Comparison of ENCODE assay signal across 1 cellular context in the genomic region with DNA sequence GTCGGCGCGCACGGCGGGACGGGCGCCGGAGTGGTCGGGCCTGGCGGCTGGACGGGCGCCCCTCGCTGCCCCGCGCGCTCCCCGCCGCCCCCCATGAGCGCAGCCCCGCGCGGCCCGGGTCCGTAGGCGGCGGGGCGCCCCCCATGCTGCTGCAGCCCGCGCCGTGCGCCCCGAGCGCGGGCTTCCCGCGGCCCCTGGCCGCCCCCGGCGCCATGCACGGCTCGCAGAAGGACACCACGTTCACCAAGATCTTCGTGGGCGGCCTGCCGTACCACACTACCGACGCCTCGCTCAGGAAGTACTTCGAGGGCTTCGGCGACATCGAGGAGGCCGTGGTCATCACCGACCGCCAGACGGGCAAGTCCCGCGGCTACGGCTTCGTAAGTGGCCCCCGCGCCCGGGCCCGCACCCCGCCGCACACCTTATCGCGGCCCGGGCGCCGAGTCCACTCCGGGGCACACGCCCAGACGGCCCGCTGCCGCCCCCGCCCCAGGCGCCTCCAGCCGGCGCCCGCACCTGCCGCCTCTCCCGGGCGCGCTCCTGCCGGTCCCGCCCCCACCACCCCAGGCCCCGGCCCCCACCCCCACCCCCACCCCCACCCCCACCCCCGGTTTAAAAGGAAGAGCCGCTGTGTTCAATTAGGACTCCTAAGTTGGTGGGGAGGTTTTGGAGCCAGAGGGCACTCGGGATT.
TF ChIP-seq lines count a peak whose summit lies in the region.

No MANE protein-coding gene starts in this region.

TF ChIP-seq in HepG2, 621 proteins besides CTCF, POLR2A, EP300 and RAD21 (continued from another document and continues in another):
- TF ChIP-seq, protein P1, sequence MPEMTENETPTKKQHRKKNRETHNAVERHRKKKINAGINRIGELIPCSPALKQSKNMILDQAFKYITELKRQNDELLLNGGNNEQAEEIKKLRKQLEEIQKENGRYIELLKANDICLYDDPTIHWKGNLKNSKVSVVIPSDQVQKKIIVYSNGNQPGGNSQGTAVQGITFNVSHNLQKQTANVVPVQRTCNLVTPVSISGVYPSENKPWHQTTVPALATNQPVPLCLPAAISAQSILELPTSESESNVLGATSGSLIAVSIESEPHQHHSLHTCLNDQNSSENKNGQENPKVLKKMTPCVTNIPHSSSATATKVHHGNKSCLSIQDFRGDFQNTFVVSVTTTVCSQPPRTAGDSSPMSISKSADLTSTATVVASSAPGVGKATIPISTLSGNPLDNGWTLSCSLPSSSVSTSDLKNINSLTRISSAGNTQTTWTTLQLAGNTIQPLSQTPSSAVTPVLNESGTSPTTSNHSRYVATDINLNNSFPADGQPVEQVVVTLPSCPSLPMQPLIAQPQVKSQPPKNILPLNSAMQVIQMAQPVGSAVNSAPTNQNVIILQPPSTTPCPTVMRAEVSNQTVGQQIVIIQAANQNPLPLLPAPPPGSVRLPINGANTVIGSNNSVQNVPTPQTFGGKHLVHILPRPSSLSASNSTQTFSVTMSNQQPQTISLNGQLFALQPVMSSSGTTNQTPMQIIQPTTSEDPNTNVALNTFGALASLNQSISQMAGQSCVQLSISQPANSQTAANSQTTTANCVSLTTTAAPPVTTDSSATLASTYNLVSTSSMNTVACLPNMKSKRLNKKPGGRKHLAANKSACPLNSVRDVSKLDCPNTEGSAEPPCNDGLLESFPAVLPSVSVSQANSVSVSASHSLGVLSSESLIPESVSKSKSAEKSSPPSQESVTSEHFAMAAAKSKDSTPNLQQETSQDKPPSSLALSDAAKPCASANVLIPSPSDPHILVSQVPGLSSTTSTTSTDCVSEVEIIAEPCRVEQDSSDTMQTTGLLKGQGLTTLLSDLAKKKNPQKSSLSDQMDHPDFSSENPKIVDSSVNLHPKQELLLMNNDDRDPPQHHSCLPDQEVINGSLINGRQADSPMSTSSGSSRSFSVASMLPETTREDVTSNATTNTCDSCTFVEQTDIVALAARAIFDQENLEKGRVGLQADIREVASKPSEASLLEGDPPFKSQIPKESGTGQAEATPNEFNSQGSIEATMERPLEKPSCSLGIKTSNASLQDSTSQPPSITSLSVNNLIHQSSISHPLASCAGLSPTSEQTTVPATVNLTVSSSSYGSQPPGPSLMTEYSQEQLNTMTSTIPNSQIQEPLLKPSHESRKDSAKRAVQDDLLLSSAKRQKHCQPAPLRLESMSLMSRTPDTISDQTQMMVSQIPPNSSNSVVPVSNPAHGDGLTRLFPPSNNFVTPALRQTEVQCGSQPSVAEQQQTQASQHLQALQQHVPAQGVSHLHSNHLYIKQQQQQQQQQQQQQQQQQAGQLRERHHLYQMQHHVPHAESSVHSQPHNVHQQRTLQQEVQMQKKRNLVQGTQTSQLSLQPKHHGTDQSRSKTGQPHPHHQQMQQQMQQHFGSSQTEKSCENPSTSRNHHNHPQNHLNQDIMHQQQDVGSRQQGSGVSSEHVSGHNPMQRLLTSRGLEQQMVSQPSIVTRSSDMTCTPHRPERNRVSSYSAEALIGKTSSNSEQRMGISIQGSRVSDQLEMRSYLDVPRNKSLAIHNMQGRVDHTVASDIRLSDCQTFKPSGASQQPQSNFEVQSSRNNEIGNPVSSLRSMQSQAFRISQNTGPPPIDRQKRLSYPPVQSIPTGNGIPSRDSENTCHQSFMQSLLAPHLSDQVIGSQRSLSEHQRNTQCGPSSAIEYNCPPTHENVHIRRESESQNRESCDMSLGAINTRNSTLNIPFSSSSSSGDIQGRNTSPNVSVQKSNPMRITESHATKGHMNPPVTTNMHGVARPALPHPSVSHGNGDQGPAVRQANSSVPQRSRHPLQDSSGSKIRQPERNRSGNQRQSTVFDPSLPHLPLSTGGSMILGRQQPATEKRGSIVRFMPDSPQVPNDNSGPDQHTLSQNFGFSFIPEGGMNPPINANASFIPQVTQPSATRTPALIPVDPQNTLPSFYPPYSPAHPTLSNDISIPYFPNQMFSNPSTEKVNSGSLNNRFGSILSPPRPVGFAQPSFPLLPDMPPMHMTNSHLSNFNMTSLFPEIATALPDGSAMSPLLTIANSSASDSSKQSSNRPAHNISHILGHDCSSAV (CRISPR knock-in tag; IDR thresholded peaks at IDR 0.05; ENCODE audit: borderline replicate concordance): no peak
- TF ChIP-seq HCFC1 (IDR thresholded peaks at IDR 0.05; ENCODE audit: low read depth, low read length): no peak
- 0 out of 2 replicates have a peak, but pooled peaks have one; percentile 10 for TF ChIP-seq MYNN (CRISPR knock-in tag; IDR thresholded peaks at IDR 0.05; ENCODE audit: low read depth)
- TF ChIP-seq NR2C2 (CRISPR knock-in tag; IDR thresholded peaks at IDR 0.05; ENCODE audit: borderline replicate concordance): no peak
- no peak for TF ChIP-seq SP5 (CRISPR knock-in tag; IDR thresholded peaks at IDR 0.05; ENCODE audit: borderline replicate concordance, low read depth)
- TF ChIP-seq, protein P2, sequence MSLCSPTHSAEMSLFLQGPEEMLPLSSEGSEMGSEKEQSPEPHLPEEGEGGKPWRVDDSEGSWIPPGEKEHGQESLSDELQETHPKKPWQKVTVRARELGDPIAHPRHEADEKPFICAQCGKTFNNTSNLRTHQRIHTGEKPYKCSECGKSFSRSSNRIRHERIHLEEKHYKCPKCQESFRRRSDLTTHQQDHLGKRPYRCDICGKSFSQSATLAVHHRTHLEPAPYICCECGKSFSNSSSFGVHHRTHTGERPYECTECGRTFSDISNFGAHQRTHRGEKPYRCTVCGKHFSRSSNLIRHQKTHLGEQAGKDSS (CRISPR knock-in tag; IDR thresholded peaks at IDR 0.05; ENCODE audit: borderline replicate concordance, low read depth): 0 out of 2 replicates have a peak, but pooled peaks have one; percentile 16
- no peak for TF ChIP-seq MIER2 (CRISPR knock-in tag; IDR thresholded peaks at IDR 0.05)
- TF ChIP-seq, protein P3, sequence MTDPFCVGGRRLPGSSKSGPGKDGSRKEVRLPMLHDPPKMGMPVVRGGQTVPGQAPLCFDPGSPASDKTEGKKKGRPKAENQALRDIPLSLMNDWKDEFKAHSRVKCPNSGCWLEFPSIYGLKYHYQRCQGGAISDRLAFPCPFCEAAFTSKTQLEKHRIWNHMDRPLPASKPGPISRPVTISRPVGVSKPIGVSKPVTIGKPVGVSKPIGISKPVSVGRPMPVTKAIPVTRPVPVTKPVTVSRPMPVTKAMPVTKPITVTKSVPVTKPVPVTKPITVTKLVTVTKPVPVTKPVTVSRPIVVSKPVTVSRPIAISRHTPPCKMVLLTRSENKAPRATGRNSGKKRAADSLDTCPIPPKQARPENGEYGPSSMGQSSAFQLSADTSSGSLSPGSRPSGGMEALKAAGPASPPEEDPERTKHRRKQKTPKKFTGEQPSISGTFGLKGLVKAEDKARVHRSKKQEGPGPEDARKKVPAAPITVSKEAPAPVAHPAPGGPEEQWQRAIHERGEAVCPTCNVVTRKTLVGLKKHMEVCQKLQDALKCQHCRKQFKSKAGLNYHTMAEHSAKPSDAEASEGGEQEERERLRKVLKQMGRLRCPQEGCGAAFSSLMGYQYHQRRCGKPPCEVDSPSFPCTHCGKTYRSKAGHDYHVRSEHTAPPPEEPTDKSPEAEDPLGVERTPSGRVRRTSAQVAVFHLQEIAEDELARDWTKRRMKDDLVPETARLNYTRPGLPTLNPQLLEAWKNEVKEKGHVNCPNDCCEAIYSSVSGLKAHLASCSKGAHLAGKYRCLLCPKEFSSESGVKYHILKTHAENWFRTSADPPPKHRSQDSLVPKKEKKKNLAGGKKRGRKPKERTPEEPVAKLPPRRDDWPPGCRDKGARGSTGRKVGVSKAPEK (CRISPR knock-in tag; IDR thresholded peaks at IDR 0.05; ENCODE audit: borderline replicate concordance): no peak
- TF ChIP-seq ZNF337 (CRISPR knock-in tag; IDR thresholded peaks at IDR 0.05; ENCODE audit: borderline replicate concordance, low read depth): no peak
- no peak for TF ChIP-seq ZMYM3 (CRISPR knock-in tag; IDR thresholded peaks at IDR 0.05)
- TF ChIP-seq, protein P4, sequence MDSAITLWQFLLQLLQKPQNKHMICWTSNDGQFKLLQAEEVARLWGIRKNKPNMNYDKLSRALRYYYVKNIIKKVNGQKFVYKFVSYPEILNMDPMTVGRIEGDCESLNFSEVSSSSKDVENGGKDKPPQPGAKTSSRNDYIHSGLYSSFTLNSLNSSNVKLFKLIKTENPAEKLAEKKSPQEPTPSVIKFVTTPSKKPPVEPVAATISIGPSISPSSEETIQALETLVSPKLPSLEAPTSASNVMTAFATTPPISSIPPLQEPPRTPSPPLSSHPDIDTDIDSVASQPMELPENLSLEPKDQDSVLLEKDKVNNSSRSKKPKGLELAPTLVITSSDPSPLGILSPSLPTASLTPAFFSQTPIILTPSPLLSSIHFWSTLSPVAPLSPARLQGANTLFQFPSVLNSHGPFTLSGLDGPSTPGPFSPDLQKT (CRISPR knock-in tag; IDR thresholded peaks at IDR 0.05; ENCODE audit: borderline replicate concordance): no peak
- no peak for TF ChIP-seq TARDBP (CRISPR knock-in tag; IDR thresholded peaks at IDR 0.05)
- TF ChIP-seq MXI1 (IDR thresholded peaks at IDR 0.05; ENCODE audit: borderline replicate concordance, low read depth, low read length): no peak; the same call in 2 of the 3 replicates
- TF ChIP-seq ZNF777 (CRISPR knock-in tag; IDR thresholded peaks at IDR 0.05): peak; percentile 93
- no peak for TF ChIP-seq ZNF878 (CRISPR knock-in tag; IDR thresholded peaks at IDR 0.05)
- no peak for TF ChIP-seq ZNF207 (IDR thresholded peaks at IDR 0.05; ENCODE audit: borderline replicate concordance)
- TF ChIP-seq PHF8 (CRISPR knock-in tag; IDR thresholded peaks at IDR 0.05): peak; percentile 27; the same call in 1 of the 2 replicates
- TF ChIP-seq, protein P5, sequence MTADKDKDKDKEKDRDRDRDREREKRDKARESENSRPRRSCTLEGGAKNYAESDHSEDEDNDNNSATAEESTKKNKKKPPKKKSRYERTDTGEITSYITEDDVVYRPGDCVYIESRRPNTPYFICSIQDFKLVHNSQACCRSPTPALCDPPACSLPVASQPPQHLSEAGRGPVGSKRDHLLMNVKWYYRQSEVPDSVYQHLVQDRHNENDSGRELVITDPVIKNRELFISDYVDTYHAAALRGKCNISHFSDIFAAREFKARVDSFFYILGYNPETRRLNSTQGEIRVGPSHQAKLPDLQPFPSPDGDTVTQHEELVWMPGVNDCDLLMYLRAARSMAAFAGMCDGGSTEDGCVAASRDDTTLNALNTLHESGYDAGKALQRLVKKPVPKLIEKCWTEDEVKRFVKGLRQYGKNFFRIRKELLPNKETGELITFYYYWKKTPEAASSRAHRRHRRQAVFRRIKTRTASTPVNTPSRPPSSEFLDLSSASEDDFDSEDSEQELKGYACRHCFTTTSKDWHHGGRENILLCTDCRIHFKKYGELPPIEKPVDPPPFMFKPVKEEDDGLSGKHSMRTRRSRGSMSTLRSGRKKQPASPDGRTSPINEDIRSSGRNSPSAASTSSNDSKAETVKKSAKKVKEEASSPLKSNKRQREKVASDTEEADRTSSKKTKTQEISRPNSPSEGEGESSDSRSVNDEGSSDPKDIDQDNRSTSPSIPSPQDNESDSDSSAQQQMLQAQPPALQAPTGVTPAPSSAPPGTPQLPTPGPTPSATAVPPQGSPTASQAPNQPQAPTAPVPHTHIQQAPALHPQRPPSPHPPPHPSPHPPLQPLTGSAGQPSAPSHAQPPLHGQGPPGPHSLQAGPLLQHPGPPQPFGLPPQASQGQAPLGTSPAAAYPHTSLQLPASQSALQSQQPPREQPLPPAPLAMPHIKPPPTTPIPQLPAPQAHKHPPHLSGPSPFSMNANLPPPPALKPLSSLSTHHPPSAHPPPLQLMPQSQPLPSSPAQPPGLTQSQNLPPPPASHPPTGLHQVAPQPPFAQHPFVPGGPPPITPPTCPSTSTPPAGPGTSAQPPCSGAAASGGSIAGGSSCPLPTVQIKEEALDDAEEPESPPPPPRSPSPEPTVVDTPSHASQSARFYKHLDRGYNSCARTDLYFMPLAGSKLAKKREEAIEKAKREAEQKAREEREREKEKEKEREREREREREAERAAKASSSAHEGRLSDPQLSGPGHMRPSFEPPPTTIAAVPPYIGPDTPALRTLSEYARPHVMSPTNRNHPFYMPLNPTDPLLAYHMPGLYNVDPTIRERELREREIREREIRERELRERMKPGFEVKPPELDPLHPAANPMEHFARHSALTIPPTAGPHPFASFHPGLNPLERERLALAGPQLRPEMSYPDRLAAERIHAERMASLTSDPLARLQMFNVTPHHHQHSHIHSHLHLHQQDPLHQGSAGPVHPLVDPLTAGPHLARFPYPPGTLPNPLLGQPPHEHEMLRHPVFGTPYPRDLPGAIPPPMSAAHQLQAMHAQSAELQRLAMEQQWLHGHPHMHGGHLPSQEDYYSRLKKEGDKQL (CRISPR knock-in tag; IDR thresholded peaks at IDR 0.05; ENCODE audit: low read depth): no peak
- TF ChIP-seq, protein P6, sequence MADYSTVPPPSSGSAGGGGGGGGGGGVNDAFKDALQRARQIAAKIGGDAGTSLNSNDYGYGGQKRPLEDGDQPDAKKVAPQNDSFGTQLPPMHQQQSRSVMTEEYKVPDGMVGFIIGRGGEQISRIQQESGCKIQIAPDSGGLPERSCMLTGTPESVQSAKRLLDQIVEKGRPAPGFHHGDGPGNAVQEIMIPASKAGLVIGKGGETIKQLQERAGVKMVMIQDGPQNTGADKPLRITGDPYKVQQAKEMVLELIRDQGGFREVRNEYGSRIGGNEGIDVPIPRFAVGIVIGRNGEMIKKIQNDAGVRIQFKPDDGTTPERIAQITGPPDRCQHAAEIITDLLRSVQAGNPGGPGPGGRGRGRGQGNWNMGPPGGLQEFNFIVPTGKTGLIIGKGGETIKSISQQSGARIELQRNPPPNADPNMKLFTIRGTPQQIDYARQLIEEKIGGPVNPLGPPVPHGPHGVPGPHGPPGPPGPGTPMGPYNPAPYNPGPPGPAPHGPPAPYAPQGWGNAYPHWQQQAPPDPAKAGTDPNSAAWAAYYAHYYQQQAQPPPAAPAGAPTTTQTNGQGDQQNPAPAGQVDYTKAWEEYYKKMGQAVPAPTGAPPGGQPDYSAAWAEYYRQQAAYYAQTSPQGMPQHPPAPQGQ (CRISPR knock-in tag; IDR thresholded peaks at IDR 0.05; ENCODE audit: borderline replicate concordance): no peak
- TF ChIP-seq, protein P7, sequence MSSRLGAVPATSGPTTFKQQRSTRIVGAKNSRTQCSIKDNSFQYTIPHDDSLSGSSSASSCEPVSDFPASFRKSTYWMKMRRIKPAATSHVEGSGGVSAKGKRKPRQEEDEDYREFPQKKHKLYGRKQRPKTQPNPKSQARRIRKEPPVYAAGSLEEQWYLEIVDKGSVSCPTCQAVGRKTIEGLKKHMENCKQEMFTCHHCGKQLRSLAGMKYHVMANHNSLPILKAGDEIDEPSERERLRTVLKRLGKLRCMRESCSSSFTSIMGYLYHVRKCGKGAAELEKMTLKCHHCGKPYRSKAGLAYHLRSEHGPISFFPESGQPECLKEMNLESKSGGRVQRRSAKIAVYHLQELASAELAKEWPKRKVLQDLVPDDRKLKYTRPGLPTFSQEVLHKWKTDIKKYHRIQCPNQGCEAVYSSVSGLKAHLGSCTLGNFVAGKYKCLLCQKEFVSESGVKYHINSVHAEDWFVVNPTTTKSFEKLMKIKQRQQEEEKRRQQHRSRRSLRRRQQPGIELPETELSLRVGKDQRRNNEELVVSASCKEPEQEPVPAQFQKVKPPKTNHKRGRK (CRISPR knock-in tag; IDR thresholded peaks at IDR 0.05): no peak
- TF ChIP-seq, protein P8, sequence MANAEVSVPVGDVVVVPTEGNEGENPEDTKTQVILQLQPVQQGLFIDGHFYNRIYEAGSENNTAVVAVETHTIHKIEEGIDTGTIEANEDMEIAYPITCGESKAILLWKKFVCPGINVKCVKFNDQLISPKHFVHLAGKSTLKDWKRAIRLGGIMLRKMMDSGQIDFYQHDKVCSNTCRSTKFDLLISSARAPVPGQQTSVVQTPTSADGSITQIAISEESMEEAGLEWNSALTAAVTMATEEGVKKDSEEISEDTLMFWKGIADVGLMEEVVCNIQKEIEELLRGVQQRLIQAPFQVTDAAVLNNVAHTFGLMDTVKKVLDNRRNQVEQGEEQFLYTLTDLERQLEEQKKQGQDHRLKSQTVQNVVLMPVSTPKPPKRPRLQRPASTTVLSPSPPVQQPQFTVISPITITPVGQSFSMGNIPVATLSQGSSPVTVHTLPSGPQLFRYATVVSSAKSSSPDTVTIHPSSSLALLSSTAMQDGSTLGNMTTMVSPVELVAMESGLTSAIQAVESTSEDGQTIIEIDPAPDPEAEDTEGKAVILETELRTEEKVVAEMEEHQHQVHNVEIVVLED (CRISPR knock-in tag; IDR thresholded peaks at IDR 0.05; ENCODE audit: borderline replicate concordance): no peak
- peak; percentile 34; the same call in 1 of the 2 replicates for TF ChIP-seq ZNF263 (CRISPR knock-in tag; IDR thresholded peaks at IDR 0.05)
